In the genomic region with DNA sequence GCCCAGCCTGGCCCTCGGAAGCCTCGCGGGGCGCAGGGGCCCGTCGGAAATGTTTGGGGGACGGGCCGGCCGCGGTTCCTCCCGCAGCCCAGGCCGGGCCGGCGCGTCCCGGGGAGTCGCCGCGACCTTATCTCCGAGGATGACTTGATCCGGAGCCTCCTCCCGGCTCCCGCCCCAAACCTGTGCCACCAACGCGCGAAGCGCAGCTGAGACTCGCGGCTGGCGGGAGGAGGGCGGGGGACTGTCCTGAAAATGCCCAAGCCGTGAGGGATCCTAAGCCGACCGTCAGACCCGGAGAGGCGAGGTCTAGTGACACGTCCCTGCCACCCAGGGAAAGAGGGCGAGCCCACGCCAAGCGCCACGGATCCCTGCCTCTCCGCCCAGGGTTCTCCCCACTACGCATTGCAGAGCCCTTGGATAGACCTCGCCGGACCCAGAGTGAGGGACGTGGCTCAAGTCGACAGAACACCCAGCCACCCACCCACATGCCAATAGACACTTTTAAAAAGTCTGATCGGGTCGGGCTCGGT, we compare ENCODE assay signal across 8 cellular contexts. TPM values are rescaled to one million over a fixed set of nuclear protein-coding genes. Genes with fewer than 3 reads are reported as not detected.
DNase-seq lines count a peak whose midpoint lies in the region; ATAC-seq and TF ChIP-seq lines count a peak whose summit lies in the region.

No MANE protein-coding gene starts in this region.

- H3K27ac ChIP-seq in AG04450 (ENCODE audit: low read depth, low read length): no peak overlapping the region
- H3K27ac ChIP-seq in colonic mucosa: no peak overlapping the region

- H3K4me3 ChIP-seq in AG04450 (ENCODE audit: low read depth, low read length) (peak overlapping the region; percentile 32), colonic mucosa (peak overlapping the region; percentile 40), mucosa of descending colon (peak overlapping the region; percentile 17)

- no peaks in the 10 kb centered on the region for H3K9me3 ChIP-seq in AG04450 (ENCODE audit: control insufficient read depth, insufficient read depth, low read length)
- H3K9me3 ChIP-seq in colonic mucosa: no peaks in the 10 kb centered on the region
- no peaks in the 10 kb centered on the region for H3K9me3 ChIP-seq in mucosa of descending colon

- POLR2A ChIA-PET in AG04450 (lab: Yijun Ruan, JAX): no interaction called here

- DNase-seq in AG04450 (ENCODE audit: low read depth, low spot score) (no peak), M059J (ENCODE audit: low read depth) (peak; percentile 41), colonic mucosa (peak; percentile 36), mucosa of descending colon (peak; percentile 34 to 61 (median 58)), UCSD-AML1 (lab: John Stamatoyannopoulos, UW; ENCODE audit: unreplicated experiment) (no peak), NCI-H510A (lab: John Stamatoyannopoulos, UW) (no peak), NCI-H1694 (lab: John Stamatoyannopoulos, UW) (no peak)

- H3K36me3 ChIP-seq in colonic mucosa (no peaks in the 10 kb centered on the region), mucosa of descending colon (ENCODE audit: low read depth) (no peaks in the 10 kb centered on the region)

- peak overlapping the region; percentile 46 to 69 for H3K9ac ChIP-seq in colonic mucosa (ENCODE audit: low read depth in 2 of 2, low read length in 2 of 2)

- intact Hi-C loops in colonic mucosa (cut with DNase I): no loop called here
- intact Hi-C loops in mucosa of descending colon (cut with DNase I, micrococcal nuclease): no loop called here

- TF ChIP-seq CTCF in AG04450 (IDR thresholded peaks at IDR 0.05; ENCODE audit: low read depth, low read length): no peak
- no peak for TF ChIP-seq CTCF in colonic mucosa (IDR thresholded peaks at IDR 0.05)
- TF ChIP-seq CTCF in mucosa of descending colon (IDR thresholded peaks at IDR 0.05): no peak

- H3K4me1 ChIP-seq in colonic mucosa: no peaks in the 10 kb centered on the region
- H3K4me1 ChIP-seq in mucosa of descending colon (ENCODE audit: low read depth): no peaks in the 10 kb centered on the region

- peak; percentile 26 for ATAC-seq in GM18909 (IDR thresholded peaks at IDR 0.05; ENCODE audit: poor library complexity, unreplicated experiment)
- ATAC-seq in mucosa of descending colon: no peak

- CTCF ChIA-PET in AG04450 (lab: Charles Lee): no interaction called here

- H3K27me3 ChIP-seq in AG04450 (ENCODE audit: control insufficient read depth, insufficient read depth, low read length) (peaks cover 18% of the 10 kb centered on the region), colonic mucosa (no peaks in the 10 kb centered on the region)

RNA-seq across cellular contexts. Expression of gene UTP14A, which starts 26.9 kb away (rescaled TPM):
- 18.0 and 20.8 TPM in 2 replicates for polyA plus RNA-seq in AG04450 (2011; rRNA removed)
- polyA minus RNA-seq in AG04450 (2011; rRNA and poly(A)+ RNA removed): 12.6 and 14.3 TPM in 2 replicates
- 16.9 and 37.5 TPM in 2 replicates for total RNA-seq in M059J (2014; rRNA removed; shearing (Covaris generic))
- total RNA-seq in colonic mucosa (10 to 100 TPM in 1 of 2 donors, 1 to 10 TPM in 1; 9.9 to 17.4 TPM), mucosa of descending colon (10 to 100 TPM; 10.1 to 16.4 (median 12.8) TPM)

RNA-seq across cellular contexts. Expression of gene BCORL1, which starts 49.6 kb away (rescaled TPM):
- polyA plus RNA-seq in AG04450 (2011; rRNA removed): 1.0 and 1.7 TPM in 2 replicates
- 2.4 and 2.9 TPM in 2 replicates for polyA minus RNA-seq in AG04450 (2011; rRNA and poly(A)+ RNA removed)
- total RNA-seq in M059J (2014; rRNA removed; shearing (Covaris generic)): 1.7 and 4.0 TPM in 2 replicates
- total RNA-seq in colonic mucosa (10 to 100 TPM in 1 of 2 donors, 1 to 10 TPM in 1; 8.3 to 14.4 TPM), mucosa of descending colon (10 to 100 TPM in 2 of 3 donors, 1 to 10 TPM in 1; 7.3 to 24.2 (median 10.0) TPM)

Comparison
In these comparisons a context has a peak if more than half of its experiments do, and no peak if none do; other contexts are left out.
1. DNase-seq: peak in M059J (single experiment), colonic mucosa (single experiment) and mucosa of descending colon (3 of 3); none in AG04450 (single experiment), UCSD-AML1 (single experiment), NCI-H510A (single experiment) and NCI-H1694 (single experiment).
2. Peak in every context shown above with its lines, with median percentiles within 50 percentile points of each other: H3K4me3 ChIP-seq.